8 cellular contexts compared by ENCODE assay signal in the genomic region with DNA sequence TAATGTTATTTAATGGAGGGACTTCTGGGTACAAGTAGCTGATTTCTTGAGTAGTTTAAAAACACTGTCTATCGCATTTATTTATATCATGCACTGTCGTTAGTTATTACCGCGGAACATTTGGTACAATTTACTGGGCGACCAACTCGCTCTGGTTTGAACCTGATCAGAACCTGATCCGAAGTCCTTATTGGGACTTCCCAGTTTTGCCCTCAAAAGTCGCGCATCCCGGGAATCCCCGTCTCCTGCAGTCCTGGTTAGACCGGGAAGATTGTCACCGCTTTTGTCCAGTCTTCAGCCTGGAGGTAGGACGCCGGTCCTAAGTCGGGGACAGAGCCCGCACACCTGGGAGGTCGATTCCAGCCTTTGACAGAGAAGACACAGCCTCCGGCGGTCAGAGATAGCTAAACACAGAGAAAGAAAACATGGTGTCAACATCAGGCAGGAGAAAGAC. TPM values are rescaled to one million over a fixed set of nuclear protein-coding genes. Genes with fewer than 3 reads are reported as not detected.
DNase-seq lines count a peak whose midpoint lies in the region; TF ChIP-seq lines count a peak whose summit lies in the region.

No MANE protein-coding gene starts in this region.

- no peaks in the 10 kb centered on the region for H3K27me3 ChIP-seq in cardiac muscle cell

- H3K4me3 ChIP-seq in cardiac muscle cell = peak overlapping the region; percentile 68

- DNase-seq in NCI-H1092 treated with DMSO at 0.1 percent for 48 hours (lab: John Stamatoyannopoulos, UW) (peak; percentile 40), NCI-H1092 (lab: John Stamatoyannopoulos, UW) (no peak), cardiac muscle cell (ENCODE audit: low read depth in 1 of 2, low spot score in 1 of 2) (peak; percentile 17 to 24), osteocyte (ENCODE audit: extremely low spot score, unreplicated experiment) (no peak), NCI-H1436 treated with DMSO at 0.1 percent for 48 hours (lab: John Stamatoyannopoulos, UW) (no peak), SIG-M5 (lab: John Stamatoyannopoulos, UW) (no peak)
- no peak for DNase-seq in activated T-helper 2 cell treated with anti-CD3 and anti-CD28 coated beads, Interferon-gamma antibody, Interleukin-2, Interleukin-4, amounts not matched to agents 10 μg/mL and 5 μg/mL and 100 μg/mL, durations not matched to agents 14 hours and 24 hours and 36 hours (ENCODE audit: low spot score)

- H3K4me1 ChIP-seq in cardiac muscle cell (ENCODE audit: low read depth) = peaks cover 5% of the 10 kb centered on the region

- peaks cover 27% of the 10 kb centered on the region for H3K36me3 ChIP-seq in KOPT-K1 (ENCODE audit: insufficient read depth, low read length)
- H3K36me3 ChIP-seq in cardiac muscle cell = peaks cover 1% of the 10 kb centered on the region

- H3K4me1 Mint-ChIP-seq in activated T-helper 2 cell treated with anti-CD3 and anti-CD28 coated beads, Interferon-gamma antibody, Interleukin-2, Interleukin-4, amounts not matched to agents 10 μg/mL and 5 μg/mL and 100 μg/mL, durations not matched to agents 14 hours and 24 hours and 36 hours (ENCODE audit: low read depth) = peaks cover 33% of the 10 kb centered on the region
- H3K4me1 Mint-ChIP-seq in osteocyte (ENCODE audit: unreplicated experiment) = peaks cover 26% of the 10 kb centered on the region

- H3K27ac ChIP-seq in KOPT-K1 (ENCODE audit: low read depth, low read length, poor library complexity, severe bottlenecking) (peak overlapping the region; percentile 78), cardiac muscle cell (peak overlapping the region; percentile 89)

- peaks cover 36% of the 10 kb centered on the region for H3K36me3 Mint-ChIP-seq in activated T-helper 2 cell treated with anti-CD3 and anti-CD28 coated beads, Interferon-gamma antibody, Interleukin-2, Interleukin-4, amounts not matched to agents 10 μg/mL and 5 μg/mL and 100 μg/mL, durations not matched to agents 14 hours and 24 hours and 36 hours (ENCODE audit: low read depth)
- peaks cover 16% of the 10 kb centered on the region for H3K36me3 Mint-ChIP-seq in osteocyte (ENCODE audit: unreplicated experiment)

- peak overlapping the region; percentile 89 for H3K4me3 Mint-ChIP-seq in activated T-helper 2 cell treated with anti-CD3 and anti-CD28 coated beads, Interferon-gamma antibody, Interleukin-2, Interleukin-4, amounts not matched to agents 10 μg/mL and 5 μg/mL and 100 μg/mL, durations not matched to agents 14 hours and 24 hours and 36 hours (ENCODE audit: low read depth)
- peak overlapping the region; percentile 93 for H3K4me3 Mint-ChIP-seq in osteocyte (ENCODE audit: unreplicated experiment)

- no peaks in the 10 kb centered on the region for H3K9me3 Mint-ChIP-seq in activated T-helper 2 cell treated with anti-CD3 and anti-CD28 coated beads, Interferon-gamma antibody, Interleukin-2, Interleukin-4, amounts not matched to agents 10 μg/mL and 5 μg/mL and 100 μg/mL, durations not matched to agents 14 hours and 24 hours and 36 hours
- no peaks in the 10 kb centered on the region for H3K9me3 Mint-ChIP-seq in osteocyte (ENCODE audit: unreplicated experiment)

- H3K27ac Mint-ChIP-seq in activated T-helper 2 cell treated with anti-CD3 and anti-CD28 coated beads, Interferon-gamma antibody, Interleukin-2, Interleukin-4, amounts not matched to agents 10 μg/mL and 5 μg/mL and 100 μg/mL, durations not matched to agents 14 hours and 24 hours and 36 hours = peak overlapping the region; percentile 90
- peak overlapping the region; percentile 93 for H3K27ac Mint-ChIP-seq in osteocyte (ENCODE audit: unreplicated experiment)

- intact Hi-C loops in activated T-helper 2 cell treated with anti-CD3 and anti-CD28 coated beads, Interferon-gamma antibody, Interleukin-2, Interleukin-4, amounts not matched to agents 10 μg/mL and 5 μg/mL and 100 μg/mL, durations not matched to agents 14 hours and 24 hours and 36 hours (cut with micrococcal nuclease) = loop anchor here (1.0 to 10.0 kb wide), 4 partner anchors 16 to 482 kb away; partner anchors contain the start of genes FBXL3 and KCTD12

- H3K9me3 ChIP-seq in KOPT-K1 (ENCODE audit: insufficient read depth, low read length, poor library complexity, severe bottlenecking) = no peaks in the 10 kb centered on the region
- H3K9me3 ChIP-seq in cardiac muscle cell (ENCODE audit: low read depth) = no peaks in the 10 kb centered on the region

- TF ChIP-seq CTCF in cardiac muscle cell (IDR thresholded peaks at IDR 0.05; ENCODE audit: low read depth, low read length) (no peak), osteocyte (IDR thresholded peaks at IDR 0.05) (no peak)

- H3K27me3 Mint-ChIP-seq in activated T-helper 2 cell treated with anti-CD3 and anti-CD28 coated beads, Interferon-gamma antibody, Interleukin-2, Interleukin-4, amounts not matched to agents 10 μg/mL and 5 μg/mL and 100 μg/mL, durations not matched to agents 14 hours and 24 hours and 36 hours (ENCODE audit: low read depth) = no peaks in the 10 kb centered on the region
- H3K27me3 Mint-ChIP-seq in osteocyte (ENCODE audit: unreplicated experiment) = peaks cover 3% of the 10 kb centered on the region

RNA-seq across cellular contexts. Expression of gene CLN5, which starts 0.7 kb away (rescaled TPM):
- 13.5 and 15.8 TPM in 2 replicates for total RNA-seq in activated T-helper 2 cell treated with anti-CD3 and anti-CD28 coated beads, Interferon-gamma antibody, Interleukin-2, Interleukin-4, amounts not matched to agents 10 μg/mL and 5 μg/mL and 100 μg/mL, durations not matched to agents 14 hours and 24 hours and 36 hours
- total RNA-seq in cardiac muscle cell (11.1 and 18.6 TPM in 2 replicates), osteocyte (42.3 and 43.3 TPM in 2 replicates)
- 22.9 and 26.5 TPM in 2 replicates for polyA plus RNA-seq in cardiac muscle cell

RNA-seq across cellular contexts. Expression of gene FBXL3, which starts 34.4 kb away (rescaled TPM):
- 38.2 and 44.4 TPM in 2 replicates for total RNA-seq in activated T-helper 2 cell treated with anti-CD3 and anti-CD28 coated beads, Interferon-gamma antibody, Interleukin-2, Interleukin-4, amounts not matched to agents 10 μg/mL and 5 μg/mL and 100 μg/mL, durations not matched to agents 14 hours and 24 hours and 36 hours
- 25.0 and 29.4 TPM in 2 replicates for total RNA-seq in cardiac muscle cell
- polyA plus RNA-seq in cardiac muscle cell = 9.3 and 14.8 TPM in 2 replicates
- total RNA-seq in osteocyte = 43.0 and 43.6 TPM in 2 replicates

RNA-seq across cellular contexts. Expression of gene ACOD1, which starts 44.3 kb away (rescaled TPM):
- total RNA-seq in activated T-helper 2 cell treated with anti-CD3 and anti-CD28 coated beads, Interferon-gamma antibody, Interleukin-2, Interleukin-4, amounts not matched to agents 10 μg/mL and 5 μg/mL and 100 μg/mL, durations not matched to agents 14 hours and 24 hours and 36 hours = not detected in 2 replicates
- total RNA-seq in cardiac muscle cell (not detected in 2 replicates), osteocyte (not detected in 2 replicates)
- polyA plus RNA-seq in cardiac muscle cell = not detected in 2 replicates

Comparison
In these comparisons a context has a peak if more than half of its experiments do, and no peak if none do; other contexts are left out.
1. DNase-seq: peak in NCI-H1092 treated with DMSO at 0.1 percent for 48 hours (single experiment) and cardiac muscle cell (2 of 2); none in NCI-H1092 (single experiment), activated T-helper 2 cell treated with anti-CD3 and anti-CD28 coated beads, Interferon-gamma antibody, Interleukin-2, Interleukin-4, amounts not matched to agents 10 μg/mL and 5 μg/mL and 100 μg/mL, durations not matched to agents 14 hours and 24 hours and 36 hours (single experiment), osteocyte (single experiment), NCI-H1436 treated with DMSO at 0.1 percent for 48 hours (single experiment) and SIG-M5 (single experiment).